2 cellular contexts compared by ENCODE assay signal in genomic region chr21:46297311-46298082, GRCh38.
A peak's percentile ranks its signal among the peaks of the same experiment; 100 is the strongest.
TF ChIP-seq lines count a peak whose summit lies in the region.

No MANE protein-coding gene starts in this region.

TF ChIP-seq in HepG2, 621 proteins besides CTCF, POLR2A, EP300 and RAD21:
- peak; percentile 61 for TF ChIP-seq AGO2 (optimal IDR thresholded peaks at IDR 0.05; ENCODE audit: low read depth, low read length)
- TF ChIP-seq HNF4A (CRISPR knock-in tag; IDR thresholded peaks at IDR 0.05): no peak

TF ChIP-seq in GM12891, 5 proteins besides CTCF, POLR2A, EP300 and RAD21:
- TF ChIP-seq PAX5 (IDR thresholded peaks at IDR 0.05; ENCODE audit: insufficient read depth, low read length, severe bottlenecking) (no peak), SPI1 (IDR thresholded peaks at IDR 0.05; ENCODE audit: low read depth, low read length) (no peak), POU2F2 (IDR thresholded peaks at IDR 0.05; ENCODE audit: low read depth, low read length) (no peak), POLR2AphosphoS5 (IDR thresholded peaks at IDR 0.05; ENCODE audit: low read depth, low read length) (no peak)
